ENCODE assay signal across 16 cellular contexts in the genomic region with DNA sequence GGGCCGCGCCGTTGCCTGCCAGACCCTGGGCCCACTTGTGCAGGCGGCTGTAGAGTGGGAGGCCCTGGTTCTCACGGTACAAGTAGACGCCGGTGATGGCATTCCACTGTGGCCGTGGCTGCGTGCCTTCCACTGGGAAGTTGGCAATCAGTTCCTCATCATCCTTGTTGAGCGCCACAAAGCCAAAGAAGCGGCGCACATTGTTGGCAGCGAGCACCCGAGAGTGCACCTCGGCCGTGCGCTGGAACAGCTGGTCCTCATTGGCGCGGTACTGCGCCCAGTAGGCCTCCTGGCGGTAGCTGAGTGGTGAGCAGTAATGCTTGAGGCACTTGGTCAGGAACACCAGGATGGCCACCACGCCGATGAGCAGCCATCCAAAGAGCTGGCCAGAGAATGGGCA. TPM values are rescaled to one million over a fixed set of nuclear protein-coding genes. Genes with fewer than 3 reads are reported as not detected.
DNase-seq lines count a peak whose midpoint lies in the region; ATAC-seq and TF ChIP-seq lines count a peak whose summit lies in the region.
"Had no signal": no experiment of that assay in that cellular context is flagged by ENCODE, and none has a peak within 500 bp of the region (broad histone marks: within the 10 kb centered on the region; RNA-seq: fewer than 3 reads in every experiment).

No MANE protein-coding gene starts in this region.

- DNase-seq in activated CD4-positive, alpha-beta memory T cell treated with anti-CD3 and anti-CD28 coated beads, Interleukin-2, amount 10 ng/mL, durations not matched to agents 7 days and 5 days: no peak
- no peak for DNase-seq in activated CD4-positive, alpha-beta memory T cell treated with anti-CD3 and anti-CD28 coated beads for 36 hours
- DNase-seq in coronary artery (ENCODE audit: low spot score) (no peak), suprapubic skin (ENCODE audit: low spot score in 2 of 2) (no peak), UCSD-AML1 (lab: John Stamatoyannopoulos, UW; ENCODE audit: unreplicated experiment) (no peak)
- DNase-seq: 8988T; activated CD4-positive, alpha-beta T cell treated with anti-CD3 and anti-CD28 coated beads for 48 hours; COR-L47; GF-D8; glutamatergic neuron; KG1; NCI-H1436 treated with DMSO at 0.1 percent for 48 hours; NCI-H524 treated with DMSO at 0.1 percent for 48 hours had no signal

- H3K9me3 ChIP-seq in suprapubic skin: no peaks in the 10 kb centered on the region

- TF ChIP-seq CTCF in coronary artery (IDR thresholded peaks at IDR 0.05): no peak
- no peak for TF ChIP-seq CTCF in suprapubic skin (IDR thresholded peaks at IDR 0.05)

- CTCF ChIA-PET in activated CD4-positive, alpha-beta memory T cell treated with anti-CD3 and anti-CD28 coated beads, Interleukin-2, amount 10 ng/mL, durations not matched to agents 7 days and 5 days (lab: Charles Lee): interaction anchor here (1.1 kb wide), 1 partner anchor 39 kb away, joined by 3 read pairs; no protein-coding TSS in a partner anchor
- CTCF ChIA-PET in activated CD4-positive, alpha-beta memory T cell treated with anti-CD3 and anti-CD28 coated beads for 36 hours (lab: Charles Lee): no interaction called here

- POLR2A ChIA-PET in activated CD4-positive, alpha-beta memory T cell treated with anti-CD3 and anti-CD28 coated beads, Interleukin-2, amount 10 ng/mL, durations not matched to agents 7 days and 5 days (lab: Charles Lee): interaction anchor here (1.4 kb wide), 1 partner anchor 28 kb away, joined by 3 read pairs; no protein-coding TSS in a partner anchor
- POLR2A ChIA-PET in activated CD4-positive, alpha-beta memory T cell treated with anti-CD3 and anti-CD28 coated beads for 36 hours (lab: Charles Lee): no interaction called here

- H3K4me1 Mint-ChIP-seq in activated CD4-positive, alpha-beta memory T cell treated with anti-CD3 and anti-CD28 coated beads, Interleukin-2, amount 10 ng/mL, durations not matched to agents 7 days and 5 days: peaks cover 57% of the 10 kb centered on the region
- H3K4me1 Mint-ChIP-seq in activated CD4-positive, alpha-beta memory T cell treated with anti-CD3 and anti-CD28 coated beads for 36 hours (ENCODE audit: low read depth): peaks cover 36% of the 10 kb centered on the region

- no peaks in the 10 kb centered on the region for H3K27me3 Mint-ChIP-seq in activated CD4-positive, alpha-beta memory T cell treated with anti-CD3 and anti-CD28 coated beads, Interleukin-2, amount 10 ng/mL, durations not matched to agents 7 days and 5 days
- H3K27me3 Mint-ChIP-seq in activated CD4-positive, alpha-beta memory T cell treated with anti-CD3 and anti-CD28 coated beads for 36 hours: no peaks in the 10 kb centered on the region

- H3K4me1 ChIP-seq in suprapubic skin: peaks cover 73% of the 10 kb centered on the region

- TF ChIP-seq EP300 in suprapubic skin (IDR thresholded peaks at IDR 0.05): no peak

- peaks cover 84% of the 10 kb centered on the region for H3K36me3 Mint-ChIP-seq in activated CD4-positive, alpha-beta memory T cell treated with anti-CD3 and anti-CD28 coated beads, Interleukin-2, amount 10 ng/mL, durations not matched to agents 7 days and 5 days (ENCODE audit: low read depth)
- peaks cover 54% of the 10 kb centered on the region for H3K36me3 Mint-ChIP-seq in activated CD4-positive, alpha-beta memory T cell treated with anti-CD3 and anti-CD28 coated beads for 36 hours

- H3K9me3 Mint-ChIP-seq in activated CD4-positive, alpha-beta memory T cell treated with anti-CD3 and anti-CD28 coated beads, Interleukin-2, amount 10 ng/mL, durations not matched to agents 7 days and 5 days: no peaks in the 10 kb centered on the region
- H3K9me3 Mint-ChIP-seq in activated CD4-positive, alpha-beta memory T cell treated with anti-CD3 and anti-CD28 coated beads for 36 hours: no peaks in the 10 kb centered on the region
- H3K9me3 Mint-ChIP-seq: activated T-helper 2 cell treated with anti-CD3 and anti-CD28 coated beads, Interferon-gamma antibody, Interleukin-2, Interleukin-4, amounts not matched to agents 10 μg/mL and 5 μg/mL and 100 μg/mL, durations not matched to agents 14 hours and 24 hours and 36 hours; T-helper 1 cell treated with Interleukin-12 subunit alpha and Interleukin-12 subunit beta and Interleukin-4 antibody, amounts not matched to agents 30 μg/mL and 1 μg/mL, for 36 hours had no signal

- TF ChIP-seq POLR2A in suprapubic skin (IDR thresholded peaks at IDR 0.05): no peak

- H3K27ac ChIP-seq in coronary artery (peak overlapping the region; percentile 87 to 96), suprapubic skin (peak overlapping the region; percentile 87)

- H3K27me3 ChIP-seq in suprapubic skin: no peaks in the 10 kb centered on the region

- peaks cover 62% of the 10 kb centered on the region for H3K36me3 ChIP-seq in suprapubic skin

- H3K4me3 Mint-ChIP-seq in activated CD4-positive, alpha-beta memory T cell treated with anti-CD3 and anti-CD28 coated beads, Interleukin-2, amount 10 ng/mL, durations not matched to agents 7 days and 5 days: no peak overlapping the region
- no peak overlapping the region for H3K4me3 Mint-ChIP-seq in activated CD4-positive, alpha-beta memory T cell treated with anti-CD3 and anti-CD28 coated beads for 36 hours
- H3K4me3 Mint-ChIP-seq: T-helper 1 cell treated with Interleukin-12 subunit alpha and Interleukin-12 subunit beta and Interleukin-4 antibody, amounts not matched to agents 30 μg/mL and 1 μg/mL, for 36 hours had no signal

- intact Hi-C loops in activated CD4-positive, alpha-beta memory T cell treated with anti-CD3 and anti-CD28 coated beads for 36 hours (cut with micrococcal nuclease): no loop called here

- WGBS in suprapubic skin: 83% methylated on average over 11 of the region's 23 CpGs

- H3K4me3 ChIP-seq in coronary artery (peak overlapping the region; percentile 90), suprapubic skin (no peak overlapping the region)

- H3K27ac Mint-ChIP-seq in activated CD4-positive, alpha-beta memory T cell treated with anti-CD3 and anti-CD28 coated beads, Interleukin-2, amount 10 ng/mL, durations not matched to agents 7 days and 5 days: peak overlapping the region; percentile 48
- no peak overlapping the region for H3K27ac Mint-ChIP-seq in activated CD4-positive, alpha-beta memory T cell treated with anti-CD3 and anti-CD28 coated beads for 36 hours
- H3K27ac Mint-ChIP-seq: activated T-helper 2 cell treated with anti-CD3 and anti-CD28 coated beads, Interferon-gamma antibody, Interleukin-2, Interleukin-4, amounts not matched to agents 10 μg/mL and 5 μg/mL and 100 μg/mL, durations not matched to agents 14 hours and 24 hours and 36 hours had no signal

- no peak for ATAC-seq in HG03342 (IDR thresholded peaks at IDR 0.05; ENCODE audit: unreplicated experiment)

RNA-seq across cellular contexts. Expression of a gene that starts 5.0 kb away (rescaled TPM):
- total RNA-seq in activated CD4-positive, alpha-beta memory T cell treated with anti-CD3 and anti-CD28 coated beads, Interleukin-2, amount 10 ng/mL, durations not matched to agents 7 days and 5 days: 100 to 1,000 TPM; 135 to 138 TPM
- 10 to 100 TPM; 21.6 to 22.5 TPM for total RNA-seq in activated CD4-positive, alpha-beta memory T cell treated with anti-CD3 and anti-CD28 coated beads for 36 hours
- total RNA-seq in suprapubic skin: 10 to 100 TPM; 13.7 to 17.9 (median 16.3) TPM

RNA-seq across cellular contexts. Expression of a gene that starts 11.5 kb away (rescaled TPM):
- under 1 TPM; 0.58 to 0.73 TPM for total RNA-seq in activated CD4-positive, alpha-beta memory T cell treated with anti-CD3 and anti-CD28 coated beads, Interleukin-2, amount 10 ng/mL, durations not matched to agents 7 days and 5 days
- total RNA-seq in activated CD4-positive, alpha-beta memory T cell treated with anti-CD3 and anti-CD28 coated beads for 36 hours: not detected
- not detected for total RNA-seq in suprapubic skin
- total RNA-seq: activated T-helper 2 cell treated with anti-CD3 and anti-CD28 coated beads, Interferon-gamma antibody, Interleukin-2, Interleukin-4, amounts not matched to agents 10 μg/mL and 5 μg/mL and 100 μg/mL, durations not matched to agents 14 hours and 24 hours and 36 hours had no signal

RNA-seq across cellular contexts. Expression of a gene that starts 31.9 kb away (rescaled TPM):
- total RNA-seq in activated CD4-positive, alpha-beta memory T cell treated with anti-CD3 and anti-CD28 coated beads, Interleukin-2, amount 10 ng/mL, durations not matched to agents 7 days and 5 days: under 1 TPM; 0.48 to 0.53 TPM
- not detected for total RNA-seq in activated CD4-positive, alpha-beta memory T cell treated with anti-CD3 and anti-CD28 coated beads for 36 hours
- not detected for total RNA-seq in suprapubic skin
- total RNA-seq: activated T-helper 2 cell treated with anti-CD3 and anti-CD28 coated beads, Interferon-gamma antibody, Interleukin-2, Interleukin-4, amounts not matched to agents 10 μg/mL and 5 μg/mL and 100 μg/mL, durations not matched to agents 14 hours and 24 hours and 36 hours had no signal

RNA-seq across cellular contexts. Expression of a gene that starts 46.3 kb away (rescaled TPM):
- 1 to 10 TPM in 1 of 2 experiments, under 1 TPM in 1; 0.98 to 1.1 TPM for total RNA-seq in activated CD4-positive, alpha-beta memory T cell treated with anti-CD3 and anti-CD28 coated beads, Interleukin-2, amount 10 ng/mL, durations not matched to agents 7 days and 5 days
- total RNA-seq in activated CD4-positive, alpha-beta memory T cell treated with anti-CD3 and anti-CD28 coated beads for 36 hours: 1 to 10 TPM; 1.8 to 2.4 TPM
- under 1 TPM in 2 of 4 donors, not detected in 2; 0.18 to 0.30 TPM for total RNA-seq in suprapubic skin

RNA-seq across cellular contexts. Expression of a gene that starts 50.8 kb away (rescaled TPM):
- total RNA-seq in activated CD4-positive, alpha-beta memory T cell treated with anti-CD3 and anti-CD28 coated beads, Interleukin-2, amount 10 ng/mL, durations not matched to agents 7 days and 5 days: 10 to 100 TPM; 38.9 to 39.6 TPM
- total RNA-seq in activated CD4-positive, alpha-beta memory T cell treated with anti-CD3 and anti-CD28 coated beads for 36 hours: 10 to 100 TPM; 56.4 to 56.7 TPM
- total RNA-seq in suprapubic skin: 10 to 100 TPM; 26.4 to 38.3 (median 29.3) TPM

Comparison
In these comparisons a context has a peak if more than half of its experiments do, and no peak if none do; other contexts are left out.
1. RNA of a gene that starts 5.0 kb away (total RNA-seq): 135 to 138 TPM in activated CD4-positive, alpha-beta memory T cell treated with anti-CD3 and anti-CD28 coated beads, Interleukin-2, amount 10 ng/mL, durations not matched to agents 7 days and 5 days; 21.6 to 22.5 TPM in activated CD4-positive, alpha-beta memory T cell treated with anti-CD3 and anti-CD28 coated beads for 36 hours and 13.7 to 17.9 TPM in suprapubic skin; every median in the first group is over 4 times any median in the second.